ENCODE assay signal across 28 cellular contexts in genomic region chr4:42293967-42294822, GRCh38.
"Had no signal": no experiment of that assay in that cellular context is flagged by ENCODE, and none has a peak within 500 bp of the region (broad histone marks: within the 10 kb centered on the region; RNA-seq: fewer than 3 reads in every experiment).

No MANE protein-coding gene starts in this region.

- H3K79me2 ChIP-seq: hepatocyte had no signal

- H3K4me1 Mint-ChIP-seq: brain, nephron had no signal

- H3K27ac Mint-ChIP-seq: activated naive CD8-positive, alpha-beta T cell; brain; progenitor cell of endocrine pancreas; T-helper 2 cell treated with Interferon-gamma antibody and Interleukin-4, amounts not matched to agents 5 μg/mL and 100 μg/mL, for 36 hours had no signal

- H3K9me3 Mint-ChIP-seq: brain; nephron; T-helper 2 cell treated with Interferon-gamma antibody and Interleukin-4, amounts not matched to agents 5 μg/mL and 100 μg/mL, for 36 hours had no signal

- H3K27me3 Mint-ChIP-seq: brain had no signal

- H3K4me1 ChIP-seq: gastroesophageal sphincter, right lobe of liver, testis, transverse colon had no signal

- H3K9me3 ChIP-seq: gastroesophageal sphincter, neutrophil, right lobe of liver, testis, transverse colon had no signal

- FAIRE-seq: endothelial cell of umbilical vein, keratinocyte, urothelium cell line had no signal

- H3K4me3 Mint-ChIP-seq: activated naive CD8-positive, alpha-beta T cell; brain; nephron; T-helper 2 cell treated with Interferon-gamma antibody and Interleukin-4, amounts not matched to agents 5 μg/mL and 100 μg/mL, for 36 hours had no signal

- H2AFZ ChIP-seq: hepatocyte had no signal

- DNase-seq: activated CD4-positive, alpha-beta T cell treated with anti-CD3 and anti-CD28 coated beads for 4 hours; activated CD4-positive, alpha-beta T cell treated with anti-CD3 and anti-CD28 coated beads, Interleukin-2, amount 50 U/mL, for 48 hours; activated CD8-positive, alpha-beta memory T cell treated with anti-CD3 and anti-CD28 coated beads for 24 hours; activated effector memory CD4-positive, alpha-beta T cell treated with Interleukin-2 at 50 U/mL for 16 hours; activated naive CD4-positive, alpha-beta T cell treated with Interleukin-2 at 50 U/mL for 16 hours; aorta; dorsolateral prefrontal cortex; effector memory CD4-positive, alpha-beta T cell; left cardiac atrium; left ventricle myocardium superior; right lobe of liver; stimulated activated CD4-positive, alpha-beta T cell treated with anti-CD3 and anti-CD28 coated beads, Interleukin-4, amount 100 ng/mL, for 1 hour; stimulated activated naive CD8-positive, alpha-beta T cell treated with anti-CD3 and anti-CD28 coated beads, Interleukin-15, Interleukin-2, amounts not matched to agents 100 U/mL and 50 U/mL, for 24 hours; testis; transverse colon had no signal

- H3K27me3 ChIP-seq: cardiac muscle cell, dorsolateral prefrontal cortex, gastroesophageal sphincter, hepatocyte, neutrophil, right lobe of liver, testis, transverse colon had no signal

- H3K4me2 ChIP-seq: hepatocyte had no signal

- ATAC-seq: gastroesophageal sphincter; left cardiac atrium; left ventricle myocardium superior; right lobe of liver; stimulated activated naive CD8-positive, alpha-beta T cell treated with anti-CD3 and anti-CD28 coated beads, Interleukin-15, Interleukin-2, amounts not matched to agents 100 U/mL and 50 U/mL, for 24 hours had no signal

- H3K36me3 Mint-ChIP-seq: activated naive CD8-positive, alpha-beta T cell; brain had no signal

- H3K27ac ChIP-seq: cardiac muscle cell, coronary artery, dorsolateral prefrontal cortex, gastroesophageal sphincter, hepatocyte, neutrophil, right lobe of liver, testis, transverse colon had no signal

- H3K36me3 ChIP-seq: cardiac muscle cell, gastroesophageal sphincter, neutrophil, right lobe of liver, transverse colon had no signal

- H3K4me3 ChIP-seq: cardiac muscle cell, coronary artery, dorsolateral prefrontal cortex, gastroesophageal sphincter, hepatocyte, right lobe of liver, testis, transverse colon had no signal
